21 cellular contexts compared by ENCODE assay signal in the genomic region with DNA sequence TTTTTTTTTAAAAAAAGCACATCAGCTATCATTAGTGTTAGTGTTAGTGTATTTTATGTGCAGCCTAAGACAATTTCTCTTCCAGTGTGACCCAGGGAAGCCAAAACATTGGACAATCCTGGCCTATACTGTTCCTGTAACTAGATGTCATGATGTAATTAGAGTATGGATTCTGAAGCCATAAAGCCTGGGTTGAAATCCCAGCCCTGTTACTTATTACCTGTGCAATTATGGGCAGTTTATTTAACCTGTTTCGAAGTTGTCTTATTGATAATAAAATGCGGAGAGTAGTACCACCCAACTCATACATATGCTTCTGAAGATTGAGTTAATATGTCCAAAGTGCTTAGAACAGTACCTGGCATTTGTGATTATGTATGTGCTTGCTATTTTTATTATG.
"Had no signal": no experiment of that assay in that cellular context is flagged by ENCODE, and none has a peak within 500 bp of the region (broad histone marks: within the 10 kb centered on the region; RNA-seq: fewer than 3 reads in every experiment).

No MANE protein-coding gene starts in this region.

- H3K9me3 ChIP-seq: breast epithelium, pancreas, SK-N-SH, suprapubic skin, upper lobe of left lung had no signal

- H3K36me3 ChIP-seq: breast epithelium, pancreas, suprapubic skin, upper lobe of left lung had no signal

- H3K4me3 ChIP-seq: breast epithelium, pancreas, suprapubic skin, upper lobe of left lung had no signal

- H3K27ac Mint-ChIP-seq: activated CD4-positive, alpha-beta T cell treated with anti-CD3 and anti-CD28 coated beads, Interleukin-2, amount 10 ng/mL, durations not matched to agents 7 days and 5 days; activated CD8-positive, alpha-beta memory T cell treated with anti-CD3 and anti-CD28 coated beads, Interleukin-2, amount 10 ng/mL, durations not matched to agents 7 days and 5 days; activated CD8-positive, alpha-beta T cell treated with anti-CD3 and anti-CD28 coated beads for 36 hours; activated naive CD4-positive, alpha-beta T cell treated with anti-CD3 and anti-CD28 coated beads, Interleukin-2, amount 50 U/mL, for 24 hours; effector memory CD8-positive, alpha-beta T cell had no signal

- FAIRE-seq: endothelial cell of umbilical vein, pancreas had no signal

- H3K4me1 ChIP-seq: breast epithelium had no signal

- H3K27me3 Mint-ChIP-seq: activated CD4-positive, alpha-beta T cell treated with anti-CD3 and anti-CD28 coated beads, Interleukin-2, amount 10 ng/mL, durations not matched to agents 7 days and 5 days; activated CD8-positive, alpha-beta memory T cell treated with anti-CD3 and anti-CD28 coated beads, Interleukin-2, amount 10 ng/mL, durations not matched to agents 7 days and 5 days; activated CD8-positive, alpha-beta T cell treated with anti-CD3 and anti-CD28 coated beads for 36 hours; activated naive CD4-positive, alpha-beta T cell treated with anti-CD3 and anti-CD28 coated beads, Interleukin-2, amount 50 U/mL, for 24 hours; effector memory CD8-positive, alpha-beta T cell; natural killer cell treated with Interleukin-12 subunit alpha and Interleukin-12 subunit beta and Interleukin-15 and Interleukin-18, amount 100 ng/mL, for 72 hours; stimulated activated naive CD8-positive, alpha-beta T cell treated with anti-CD3 and anti-CD28 coated beads, Interleukin-15, amount 100 ng/mL, for 72 hours had no signal

- DNase-seq: activated CD4-positive, alpha-beta T cell treated with anti-CD3 and anti-CD28 coated beads, Interleukin-2, amount 10 ng/mL, durations not matched to agents 7 days and 5 days; activated CD8-positive, alpha-beta memory T cell treated with anti-CD3 and anti-CD28 coated beads, Interleukin-2, amount 10 ng/mL, durations not matched to agents 7 days and 5 days; activated CD8-positive, alpha-beta T cell treated with anti-CD3 and anti-CD28 coated beads for 36 hours; activated gamma-delta T cell treated with Interleukin-2 at 50 U/mL for 16 hours; activated T-cell treated with anti-CD3 and anti-CD28 coated beads for 4 hours; dermis blood vessel endothelial cell; effector memory CD8-positive, alpha-beta T cell; glutamatergic neuron; pancreas; right cardiac atrium; SK-N-SH; stimulated activated CD4-positive, alpha-beta T cell treated with anti-CD3 and anti-CD28 coated beads, Interleukin-12 subunit alpha, Interleukin-12 subunit beta, amount 100 ng/mL, for 4 hours; stimulated activated naive CD8-positive, alpha-beta T cell treated with anti-CD3 and anti-CD28 coated beads, Interleukin-15, amount 100 ng/mL, for 72 hours; upper lobe of left lung had no signal

- H3K27me3 ChIP-seq: breast epithelium, pancreas, suprapubic skin, upper lobe of left lung had no signal

- ATAC-seq: activated CD4-positive, CD25-positive, alpha-beta regulatory T cell treated with anti-CD3 and anti-CD28 coated beads, Interleukin-2, amount 50 U/mL, for 24 hours; activated CD8-positive, alpha-beta memory T cell treated with anti-CD3 and anti-CD28 coated beads, Interleukin-2, amount 10 ng/mL, durations not matched to agents 7 days and 5 days; activated CD8-positive, alpha-beta T cell treated with anti-CD3 and anti-CD28 coated beads for 36 hours; effector memory CD8-positive, alpha-beta T cell; esophagus mucosa; natural killer cell treated with Interleukin-12 subunit alpha and Interleukin-12 subunit beta and Interleukin-15 and Interleukin-18, amount 100 ng/mL, for 72 hours; pancreas; right cardiac atrium; stimulated activated naive CD8-positive, alpha-beta T cell treated with anti-CD3 and anti-CD28 coated beads, Interleukin-15, amount 100 ng/mL, for 72 hours had no signal

- H3K4me3 Mint-ChIP-seq: activated CD4-positive, alpha-beta T cell treated with anti-CD3 and anti-CD28 coated beads, Interleukin-2, amount 10 ng/mL, durations not matched to agents 7 days and 5 days; activated CD8-positive, alpha-beta memory T cell treated with anti-CD3 and anti-CD28 coated beads, Interleukin-2, amount 10 ng/mL, durations not matched to agents 7 days and 5 days; activated CD8-positive, alpha-beta T cell treated with anti-CD3 and anti-CD28 coated beads for 36 hours; activated naive CD4-positive, alpha-beta T cell treated with anti-CD3 and anti-CD28 coated beads, Interleukin-2, amount 50 U/mL, for 24 hours; natural killer cell treated with Interleukin-12 subunit alpha and Interleukin-12 subunit beta and Interleukin-15 and Interleukin-18, amount 100 ng/mL, for 72 hours; stimulated activated naive CD8-positive, alpha-beta T cell treated with anti-CD3 and anti-CD28 coated beads, Interleukin-15, amount 100 ng/mL, for 72 hours had no signal

- H3K9me3 Mint-ChIP-seq: activated CD4-positive, alpha-beta T cell treated with anti-CD3 and anti-CD28 coated beads, Interleukin-2, amount 10 ng/mL, durations not matched to agents 7 days and 5 days; activated CD8-positive, alpha-beta T cell treated with anti-CD3 and anti-CD28 coated beads for 36 hours; activated naive CD4-positive, alpha-beta T cell treated with anti-CD3 and anti-CD28 coated beads, Interleukin-2, amount 50 U/mL, for 24 hours; effector memory CD8-positive, alpha-beta T cell; stimulated activated naive CD8-positive, alpha-beta T cell treated with anti-CD3 and anti-CD28 coated beads, Interleukin-15, amount 100 ng/mL, for 72 hours had no signal

- H3K27ac ChIP-seq: breast epithelium, pancreas, suprapubic skin, upper lobe of left lung had no signal
